In the genomic region with DNA sequence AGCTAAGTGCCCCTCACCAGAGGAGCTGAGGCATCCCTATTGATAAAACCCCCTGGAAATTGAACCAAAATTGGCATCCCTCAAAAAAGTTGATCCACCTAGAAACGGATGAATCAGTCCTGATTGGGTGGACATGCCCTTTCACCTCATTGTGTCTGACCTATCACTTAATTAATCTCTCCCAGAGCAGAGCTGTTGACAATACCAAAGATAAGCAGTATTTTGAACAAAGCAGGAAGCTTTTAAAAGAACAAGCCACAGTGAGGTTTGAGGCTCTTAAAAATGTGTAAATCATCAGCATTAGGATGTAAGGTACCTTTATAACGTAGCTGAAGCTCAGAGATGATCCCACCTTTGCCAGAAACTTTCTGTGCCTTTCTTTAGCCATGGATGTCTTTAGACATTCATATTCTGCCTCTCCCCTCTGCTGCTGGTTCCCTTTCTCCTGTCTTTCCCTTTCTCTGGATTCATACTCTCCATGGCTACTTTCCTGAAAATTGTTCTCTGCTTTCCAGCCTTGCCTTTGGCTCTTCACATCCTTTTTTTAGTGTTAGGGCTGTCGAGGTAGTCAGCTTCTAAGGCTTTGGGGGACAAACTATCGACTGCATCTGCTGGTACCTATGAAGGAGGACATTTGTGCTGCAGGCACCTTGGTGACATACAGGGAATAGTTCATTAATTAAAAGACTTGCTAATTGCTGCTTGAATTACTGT, we compare ENCODE assay signal across 29 cellular contexts. TPM values are rescaled to one million over a fixed set of nuclear protein-coding genes. Genes with fewer than 3 reads are reported as not detected.
A peak's percentile ranks its signal among the peaks of the same experiment; 100 is the strongest.
DNase-seq lines count a peak whose midpoint lies in the region; ATAC-seq, FAIRE-seq and TF ChIP-seq lines count a peak whose summit lies in the region.
"Had no signal": no experiment of that assay in that cellular context is flagged by ENCODE, and none has a peak within 500 bp of the region (broad histone marks: within the 10 kb centered on the region; RNA-seq: fewer than 3 reads in every experiment).

No MANE protein-coding gene starts in this region.

- no peak overlapping the region for H3K4me3 ChIP-seq in PC-9
- no peak overlapping the region for H3K4me3 ChIP-seq in H1 (ENCODE audit: extremely low read depth in 1 of 4, insufficient read depth in 2 of 4, low read depth in 3 of 4, low read length in 4 of 4)

- no peaks in the 10 kb centered on the region for H3K79me1 ChIP-seq in H1 (ENCODE audit: low read depth, low read length)

- DNase-seq in NCI-H1092 treated with DMSO at 0.1 percent for 48 hours (lab: John Stamatoyannopoulos, UW) (peak; percentile 57), NCI-H1092 (lab: John Stamatoyannopoulos, UW) (no peak), PC-9 (no peak), H1 (ENCODE audit: low read depth in 1 of 2, low spot score in 2 of 2) (no peak), superior temporal gyrus (ENCODE audit: extremely low spot score) (peak; percentile 14)
- DNase-seq: BE2C; CD8-positive, alpha-beta memory T cell; DMS 273 treated with DMSO at 0.1 percent for 48 hours; DMS79 treated with DMSO at 0.1 percent for 48 hours; GF-D8; GOT3; KBM-7; MV-4-11; NCI-H187; NCI-H524 treated with DMSO at 0.1 percent for 48 hours; NCI-H82; T-cell had no signal

- POLR2A ChIA-PET in PC-9 (lab: Charles Lee; ENCODE audit: unreplicated experiment) (no interaction called here), H1 (lab: Charles Lee; ENCODE audit: partially characterized antibody) (interaction anchor here (1.3 to 1.7 kb wide), 3 partner anchors 9 to 14 kb away, joined by 3 to 5 read pairs (median 3); no protein-coding TSS in a partner anchor)

- no peak overlapping the region for H3K14ac ChIP-seq in H1 (ENCODE audit: insufficient read length)

- no peak overlapping the region for H4K91ac ChIP-seq in H1 (replicated peaks; ENCODE audit: insufficient read length, low read length)

- H3K36me3 ChIP-seq in PC-9 (ENCODE audit: low read depth): no peaks in the 10 kb centered on the region
- no peaks in the 10 kb centered on the region; a peak in 1 of 8 replicates for H3K36me3 ChIP-seq in H1 (ENCODE audit: control insufficient read depth in 2 of 4, insufficient read depth in 4 of 4, low read length in 3 of 4)
- H3K36me3 ChIP-seq: BE2C had no signal

- H3K27ac ChIP-seq in PC-9 (no peak overlapping the region), H1 (ENCODE audit: low read depth, low read length) (no peak overlapping the region)
- H3K27ac ChIP-seq: 22Rv1, RWPE1 had no signal

- no peak for ATAC-seq in GM18861 (IDR thresholded peaks at IDR 0.05; ENCODE audit: unreplicated experiment)
- ATAC-seq in HG02763 (IDR thresholded peaks at IDR 0.05; ENCODE audit: unreplicated experiment): no peak
- ATAC-seq in stimulated activated memory B cell treated with anti-CD40 and anti-IgM and Interleukin-4, amounts not matched to agents 10 μg/mL and 1 μg/mL and 100 μg/mL, for 72 hours: no peak
- ATAC-seq: HCT116, HepG2, Panc1, T-cell had no signal

- TF ChIP-seq CTCF in PC-9 (conservative IDR thresholded peaks at IDR 0.05) (no peak), H1 (IDR thresholded peaks at IDR 0.05; ENCODE audit: control extremely low read depth in 1 of 3, insufficient read depth in 1 of 3, low read depth in 1 of 3, low read length in 3 of 3) (no peak)

- H3K79me2 ChIP-seq in PC-9 (ENCODE audit: low read depth) (no peaks in the 10 kb centered on the region), H1 (ENCODE audit: control insufficient read depth in 1 of 2, insufficient read depth in 2 of 2, low read length in 2 of 2) (no peaks in the 10 kb centered on the region)

- no peak for TF ChIP-seq RAD21 in H1 (IDR thresholded peaks at IDR 0.05 in 1 of 2, conservative IDR thresholded peaks at IDR 0.05 in 1 of 2; ENCODE audit: low read depth in 2 of 2, low read length in 2 of 2)

- H3K18ac ChIP-seq in H1 (ENCODE audit: extremely low read depth, low read length): no peak overlapping the region

- no peak for FAIRE-seq in H1 (lab: Jason Lieb, UNC)
- FAIRE-seq: GM12892, HepG2 had no signal

- H2BK15ac ChIP-seq in H1 (ENCODE audit: low read length): no peak overlapping the region

- 14% methylated on average over 4 of the region's 4 CpGs; no CpG with 5 or more reads in 1 of the 2 experiments for WGBS in H1 (ENCODE audit: extremely low coverage in 1 of 2, insufficient coverage in 1 of 2, insufficient read length in 1 of 2, insufficient replicate concordance in 2 of 2, low coverage in 1 of 2, low lambda C conversion rate in 2 of 2, missing lambda C conversion rate in 1 of 2), 2 experiments

- intact Hi-C loops in PC-9 (cut with micrococcal nuclease; ENCODE audit: unreplicated experiment): no loop called here

- H3K4me1 Mint-ChIP-seq in stimulated activated memory B cell treated with anti-CD40 and anti-IgM and Interleukin-4, amounts not matched to agents 10 μg/mL and 1 μg/mL and 100 μg/mL, for 72 hours: peaks cover 35% of the 10 kb centered on the region

- no TSS peak for BruUV-seq in PC-9 (replicated peaks; lab: Mats Ljungman, UMichigan)

- H3K23me2 ChIP-seq in H1 (ENCODE audit: low read depth, low read length): peaks cover 4% of the 10 kb centered on the region; the same call in 1 of the 2 replicates

- H3K4me3 Mint-ChIP-seq in stimulated activated memory B cell treated with anti-CD40 and anti-IgM and Interleukin-4, amounts not matched to agents 10 μg/mL and 1 μg/mL and 100 μg/mL, for 72 hours: no peak overlapping the region
- H3K4me3 Mint-ChIP-seq: CD8-positive, alpha-beta memory T cell; T-cell had no signal

- no peak for TF ChIP-seq POLR2A in H1 (IDR thresholded peaks at IDR 0.05; ENCODE audit: control extremely low read depth in 1 of 2, low read depth in 2 of 2, low read length in 2 of 2)

- H3K9me3 ChIP-seq in PC-9 (ENCODE audit: insufficient read depth, low read depth) (no peaks in the 10 kb centered on the region), H1 (ENCODE audit: insufficient read depth in 2 of 2, low read depth in 1 of 2, low read length in 1 of 2) (no peaks in the 10 kb centered on the region)
- H3K9me3 ChIP-seq: BE2C had no signal

- no peak overlapping the region for H2BK20ac ChIP-seq in H1 (ENCODE audit: low read length)

- TF ChIP-seq EP300 in H1 (IDR thresholded peaks at IDR 0.05; ENCODE audit: borderline replicate concordance in 1 of 2, low read depth in 2 of 2, low read length in 2 of 2): no peak

- CTCF ChIA-PET in PC-9 (lab: Charles Lee): no interaction called here
- CTCF ChIA-PET in H1 (lab: Charles Lee; ENCODE audit: partially characterized antibody): interaction anchor here (0.7 to 4.5 kb wide), 5 partner anchors 10 to 614 kb away, joined by 3 to 23 read pairs (median 3); no protein-coding TSS in a partner anchor

- H3K27ac Mint-ChIP-seq in stimulated activated memory B cell treated with anti-CD40 and anti-IgM and Interleukin-4, amounts not matched to agents 10 μg/mL and 1 μg/mL and 100 μg/mL, for 72 hours: no peak overlapping the region
- H3K27ac Mint-ChIP-seq: CD14-positive monocyte; CD8-positive, alpha-beta memory T cell; T-cell had no signal

- H3K4ac ChIP-seq in H1 (replicated peaks; ENCODE audit: insufficient read length, low read depth, low read length): no peak overlapping the region

- H3K4me1 ChIP-seq in PC-9 (replicated peaks; ENCODE audit: insufficient read depth) (peaks cover 32% of the 10 kb centered on the region), H1 (replicated peaks in 1 of 4; ENCODE audit: control insufficient read depth in 3 of 4, insufficient read depth in 4 of 4, low read length in 3 of 4) (peaks cover 4 to 29% (median 13%) of the 10 kb centered on the region in 4 experiments)
- H3K4me1 ChIP-seq: BE2C had no signal

- peak overlapping the region; percentile 9; the same call in 1 of the 2 replicates for H2AFZ ChIP-seq in PC-9
- no peak overlapping the region for H2AFZ ChIP-seq in H1 (ENCODE audit: low read length)

- H4K5ac ChIP-seq in H1 (ENCODE audit: insufficient read length, low read depth, low read length): no peak overlapping the region

- H3K9ac ChIP-seq in H1 (replicated peaks in 1 of 4; ENCODE audit: extremely low read depth in 1 of 4, low read depth in 3 of 4, low read length in 3 of 4): no peak overlapping the region

- no peak overlapping the region for H2BK120ac ChIP-seq in H1 (replicated peaks; ENCODE audit: low read depth, low read length)

- H3K27me3 Mint-ChIP-seq in stimulated activated memory B cell treated with anti-CD40 and anti-IgM and Interleukin-4, amounts not matched to agents 10 μg/mL and 1 μg/mL and 100 μg/mL, for 72 hours: peaks cover 92% of the 10 kb centered on the region

- H4K8ac ChIP-seq in H1 (ENCODE audit: extremely low read depth, insufficient read depth, low read length): no peak overlapping the region

- H2BK5ac ChIP-seq in H1 (ENCODE audit: low read depth, low read length): no peak overlapping the region

- H3K36me3 Mint-ChIP-seq in stimulated activated memory B cell treated with anti-CD40 and anti-IgM and Interleukin-4, amounts not matched to agents 10 μg/mL and 1 μg/mL and 100 μg/mL, for 72 hours: no peaks in the 10 kb centered on the region
- H3K36me3 Mint-ChIP-seq: CD8-positive, alpha-beta memory T cell; T-cell had no signal

- no peak overlapping the region for H2AK5ac ChIP-seq in H1 (ENCODE audit: low read depth, low read length)

- H3K9me2 ChIP-seq in PC-9 (ENCODE audit: insufficient read depth): no peaks in the 10 kb centered on the region

- 0 out of 2 replicates have a peak overlapping the region, but pooled peaks have one; percentile 23 for H3K4me2 ChIP-seq in PC-9
- H3K4me2 ChIP-seq in H1 (ENCODE audit: insufficient read depth in 1 of 2, low read depth in 2 of 2, low read length in 2 of 2): no peak overlapping the region

- peaks cover 27% of the 10 kb centered on the region for H3K27me3 ChIP-seq in PC-9 (ENCODE audit: insufficient read depth, low read depth)
- H3K27me3 ChIP-seq in H1 (replicated peaks in 1 of 4; ENCODE audit: control insufficient read depth in 3 of 4, extremely low read depth in 1 of 4, insufficient read depth in 3 of 4, low read length in 3 of 4): peaks cover 90 to 94% (median 92%) of the 10 kb centered on the region in 4 experiments

- H2BK12ac ChIP-seq in H1 (ENCODE audit: low read depth, low read length): no peak overlapping the region

- H3K23ac ChIP-seq in H1 (ENCODE audit: insufficient read length): no peak overlapping the region

- no peaks in the 10 kb centered on the region for H3K9me3 Mint-ChIP-seq in stimulated activated memory B cell treated with anti-CD40 and anti-IgM and Interleukin-4, amounts not matched to agents 10 μg/mL and 1 μg/mL and 100 μg/mL, for 72 hours
- H3K9me3 Mint-ChIP-seq: CD8-positive, alpha-beta memory T cell; T-cell had no signal

- peaks cover 9% of the 10 kb centered on the region; the same call in 1 of the 2 replicates for H3F3A ChIP-seq in PC-9 (ENCODE audit: insufficient read depth, low read depth)

- H4K20me1 ChIP-seq in PC-9 (ENCODE audit: insufficient read depth) (no peaks in the 10 kb centered on the region; the same call in 1 of the 2 replicates), H1 (replicated peaks in 1 of 2; ENCODE audit: control insufficient read depth in 1 of 2, insufficient read depth in 2 of 2, low read length in 2 of 2) (peaks cover 13 to 32% of the 10 kb centered on the region in 2 experiments)

- no peak overlapping the region for H3K56ac ChIP-seq in H1 (replicated peaks; ENCODE audit: insufficient read length, low read depth, low read length)

RNA-seq across cellular contexts. Expression of gene LHX2, which starts 7.8 kb away (rescaled TPM):
- 0.90 and 1.4 TPM in 2 replicates for total RNA-seq in PC-9 (2021)
- 0.11 and 0.17 TPM in 2 replicates for total RNA-seq in H1 (2021; fragmentation: NEBNext Ultra II Directional; extraction: Animal tissue kit (Norgen Biotek cat#: 25700))
- polyA plus RNA-seq in H1 (2011; rRNA removed): 0.72 and 0.86 TPM in 2 replicates
- 0.66 TPM for polyA plus RNA-seq in H1 (2011; cell fraction: cytosol; rRNA removed)
- 0.20 TPM for polyA plus RNA-seq in H1 (2011; cell fraction: nucleus; rRNA removed)
- polyA plus RNA-seq in H1 (2012, experiment 1 of 2): 0.31 to 0.59 TPM (median 0.37 TPM) in 3 of 4 replicates, not detected in the other
- 0.66 TPM for polyA plus RNA-seq in H1 (2012, experiment 2 of 2)
- 0.34 TPM for polyA plus RNA-seq in H1 (2013, experiment 1 of 2)
- 0.20 TPM for polyA plus RNA-seq in H1 (2013, experiment 2 of 2)
- polyA minus RNA-seq in H1 (2011; rRNA and poly(A)+ RNA removed): 0.49 TPM in 1 of 2 replicates, not detected in the other
- not detected for polyA minus RNA-seq in H1 (2011; cell fraction: cytosol; rRNA and poly(A)+ RNA removed)
- polyA minus RNA-seq in H1 (2011; cell fraction: nucleus; rRNA and poly(A)+ RNA removed): 0.50 TPM
- total RNA-seq: CD8-positive, alpha-beta memory T cell; HepG2; HT1080; SK-MEL-5; T-cell had no signal
- polyA plus RNA-seq: CD14-positive monocyte; CD8-positive, alpha-beta memory T cell; HepG2 had no signal

Comparison
In these comparisons a context has a peak if more than half of its experiments do, and no peak if none do; other contexts are left out.
1. DNase-seq: peak in NCI-H1092 treated with DMSO at 0.1 percent for 48 hours (single experiment) and superior temporal gyrus (single experiment); none in NCI-H1092 (single experiment), PC-9 (0 of 2) and H1 (0 of 2).